Comparison of ENCODE assay signal across 9 cellular contexts in the genomic region with DNA sequence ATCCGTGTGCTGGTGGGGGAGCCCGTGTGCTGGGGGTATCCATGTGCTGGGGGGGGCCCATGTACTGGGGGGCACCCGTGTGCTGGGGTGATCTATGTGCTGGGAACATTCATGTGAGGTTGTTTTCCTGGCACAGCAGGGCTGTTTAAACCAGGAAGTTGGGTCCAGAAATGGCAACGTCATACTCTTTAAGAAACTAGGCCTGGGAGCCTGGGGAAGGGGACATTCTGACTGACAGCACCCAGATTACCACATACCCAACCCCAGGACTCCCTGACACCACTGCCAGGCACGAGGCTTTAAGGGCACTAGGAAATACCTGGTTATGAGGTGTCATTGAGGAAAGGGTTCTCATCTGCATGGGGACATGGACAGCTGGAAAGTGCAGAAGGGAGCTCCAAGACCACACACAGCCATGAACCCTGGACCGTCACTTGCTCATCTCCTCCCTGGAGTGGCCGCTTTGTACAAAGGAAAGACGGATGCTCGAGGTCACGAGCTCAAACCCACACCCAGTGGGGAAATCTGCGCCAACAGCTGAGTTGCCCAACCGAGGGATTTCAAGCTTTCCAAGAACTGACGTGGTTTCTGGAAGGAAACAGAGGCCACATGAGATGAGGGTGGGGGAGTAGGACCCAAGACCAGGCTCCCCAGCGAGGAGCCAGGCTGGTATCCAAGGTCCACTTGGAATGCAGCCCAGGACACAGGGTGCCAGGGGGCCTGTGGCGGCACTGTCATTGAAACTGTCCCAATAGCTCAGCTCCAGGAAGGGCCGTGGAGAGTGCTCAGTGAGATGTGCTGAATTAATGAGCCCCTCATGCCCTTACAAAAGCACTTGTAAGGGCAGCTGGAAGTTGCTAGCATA. TPM values are rescaled to one million over a fixed set of nuclear protein-coding genes. Genes with fewer than 3 reads are reported as not detected.
A peak's percentile ranks its signal among the peaks of the same experiment; 100 is the strongest.
DNase-seq lines count a peak whose midpoint lies in the region; ATAC-seq, FAIRE-seq and TF ChIP-seq lines count a peak whose summit lies in the region.
"Had no signal": no experiment of that assay in that cellular context is flagged by ENCODE, and none has a peak within 500 bp of the region (broad histone marks: within the 10 kb centered on the region; RNA-seq: fewer than 3 reads in every experiment).

No MANE protein-coding gene starts in this region.

- no TSS peak for BruUV-seq in PC-3 (replicated peaks; lab: Mats Ljungman, UMichigan)

- H3K36me3 Mint-ChIP-seq in endothelial cell (ENCODE audit: low read depth, unreplicated experiment): peaks cover 9% of the 10 kb centered on the region
- peaks cover 1% of the 10 kb centered on the region for H3K36me3 Mint-ChIP-seq in activated CD8-positive, alpha-beta memory T cell treated with anti-CD3 and anti-CD28 coated beads, Interleukin-2, amount 10 ng/mL, durations not matched to agents 7 days and 5 days

- H3K36me3 ChIP-seq in muscle layer of colon (ENCODE audit: insufficient read depth, low read length) (no peaks in the 10 kb centered on the region), vagina (no peaks in the 10 kb centered on the region), PC-3 (ENCODE audit: low read depth, low read length) (no peaks in the 10 kb centered on the region)

- H3K27me3 Mint-ChIP-seq in endothelial cell (ENCODE audit: unreplicated experiment): peaks cover 14% of the 10 kb centered on the region
- H3K27me3 Mint-ChIP-seq in activated CD8-positive, alpha-beta memory T cell treated with anti-CD3 and anti-CD28 coated beads, Interleukin-2, amount 10 ng/mL, durations not matched to agents 7 days and 5 days: peaks cover 6% of the 10 kb centered on the region

- H2AFZ ChIP-seq in PC-3 (ENCODE audit: low read length): no peak overlapping the region

- H3K79me2 ChIP-seq in PC-3 (ENCODE audit: low read length): peaks cover 11% of the 10 kb centered on the region; the same call in 1 of the 2 replicates

- H3K9me3 ChIP-seq in muscle layer of colon (ENCODE audit: low read length) (no peaks in the 10 kb centered on the region), vagina (no peaks in the 10 kb centered on the region), PC-3 (ENCODE audit: low read length) (no peaks in the 10 kb centered on the region)

- H3K27me3 ChIP-seq in muscle layer of colon (ENCODE audit: control insufficient read depth in 1 of 2, insufficient read depth in 2 of 2, low read length in 2 of 2): no peaks in the 10 kb centered on the region
- no peaks in the 10 kb centered on the region for H3K27me3 ChIP-seq in vagina
- H3K27me3 ChIP-seq in PC-3 (ENCODE audit: low read length): no peaks in the 10 kb centered on the region

- TF ChIP-seq POLR2A in vagina (IDR thresholded peaks at IDR 0.05): no peak

- no peak overlapping the region for H3K4me3 ChIP-seq in muscle layer of colon (ENCODE audit: low read depth in 1 of 2, low read length in 2 of 2)
- no peak overlapping the region for H3K4me3 ChIP-seq in vagina
- H3K4me3 ChIP-seq in PC-3 (ENCODE audit: low read length): no peak overlapping the region

- no peak for ATAC-seq in PC-3
- ATAC-seq in activated CD8-positive, alpha-beta memory T cell treated with anti-CD3 and anti-CD28 coated beads, Interleukin-2, amount 10 ng/mL, durations not matched to agents 7 days and 5 days: no peak

- no peaks in the 10 kb centered on the region for H3K9me2 ChIP-seq in PC-3 (replicated peaks; ENCODE audit: low read length)

- H4K20me1 ChIP-seq in PC-3 (ENCODE audit: low read length): no peaks in the 10 kb centered on the region

- peaks cover 31% of the 10 kb centered on the region for H3K4me1 ChIP-seq in muscle layer of colon (ENCODE audit: insufficient read depth, low read length)
- peaks cover 26% of the 10 kb centered on the region for H3K4me1 ChIP-seq in vagina
- H3K4me1 ChIP-seq in PC-3 (ENCODE audit: insufficient read depth, low read length): peaks cover 17% of the 10 kb centered on the region

- no peak for FAIRE-seq in RCC 7860 (lab: Jason Lieb, UNC)

- H3K27ac ChIP-seq in muscle layer of colon (ENCODE audit: low read depth, low read length): peak overlapping the region; percentile 50
- peak overlapping the region; percentile 79 for H3K27ac ChIP-seq in vagina
- no peak overlapping the region for H3K27ac ChIP-seq in PC-3 (ENCODE audit: low read length)

- no peaks in the 10 kb centered on the region for H3F3A ChIP-seq in PC-3 (ENCODE audit: low read length, unreplicated experiment)

- DNase-seq in NCI-H510A treated with DMSO at 0.1 percent for 48 hours (lab: John Stamatoyannopoulos, UW): peak; percentile 53
- no peak for DNase-seq in NCI-H510A (lab: John Stamatoyannopoulos, UW)
- no peak for DNase-seq in endothelial cell (ENCODE audit: low spot score)
- peak in 1 of 2 donors; percentile 95 for DNase-seq in vagina (ENCODE audit: extremely low spot score in 2 of 2)
- no peak for DNase-seq in PC-3
- no peak for DNase-seq in activated CD8-positive, alpha-beta memory T cell treated with anti-CD3 and anti-CD28 coated beads, Interleukin-2, amount 10 ng/mL, durations not matched to agents 7 days and 5 days
- DNase-seq in RCC 7860 (ENCODE audit: low spot score): no peak
- DNase-seq: ACHN had no signal

- CTCF ChIA-PET in PC-3 (lab: Charles Lee): no interaction called here
- CTCF ChIA-PET in activated CD8-positive, alpha-beta memory T cell treated with anti-CD3 and anti-CD28 coated beads, Interleukin-2, amount 10 ng/mL, durations not matched to agents 7 days and 5 days (lab: Charles Lee): no interaction called here

- no peak overlapping the region for H3K27ac Mint-ChIP-seq in endothelial cell (ENCODE audit: unreplicated experiment)
- no peak overlapping the region for H3K27ac Mint-ChIP-seq in activated CD8-positive, alpha-beta memory T cell treated with anti-CD3 and anti-CD28 coated beads, Interleukin-2, amount 10 ng/mL, durations not matched to agents 7 days and 5 days

- intact Hi-C loops in vagina (cut with DNase I): no loop called here
- intact Hi-C loops in PC-3 (cut with micrococcal nuclease): no loop called here

- H3K9me3 Mint-ChIP-seq in endothelial cell (ENCODE audit: unreplicated experiment): no peaks in the 10 kb centered on the region
- no peaks in the 10 kb centered on the region for H3K9me3 Mint-ChIP-seq in activated CD8-positive, alpha-beta memory T cell treated with anti-CD3 and anti-CD28 coated beads, Interleukin-2, amount 10 ng/mL, durations not matched to agents 7 days and 5 days (ENCODE audit: low read depth)

- no peaks in the 10 kb centered on the region for H3K4me1 Mint-ChIP-seq in endothelial cell (ENCODE audit: unreplicated experiment)
- peaks cover 36% of the 10 kb centered on the region for H3K4me1 Mint-ChIP-seq in activated CD8-positive, alpha-beta memory T cell treated with anti-CD3 and anti-CD28 coated beads, Interleukin-2, amount 10 ng/mL, durations not matched to agents 7 days and 5 days

- POLR2A ChIA-PET in PC-3 (lab: Charles Lee; ENCODE audit: unreplicated experiment): no interaction called here

- no peak overlapping the region for H3K4me2 ChIP-seq in PC-3 (ENCODE audit: low read length)

- no peak for TF ChIP-seq CTCF in endothelial cell (IDR thresholded peaks at IDR 0.05; ENCODE audit: unreplicated experiment)
- no peak for TF ChIP-seq CTCF in vagina (IDR thresholded peaks at IDR 0.05)
- TF ChIP-seq CTCF in PC-3 (conservative IDR thresholded peaks at IDR 0.05; ENCODE audit: low read depth, low read length): no peak

- H3K4me3 Mint-ChIP-seq in endothelial cell (ENCODE audit: unreplicated experiment): peak overlapping the region; percentile 37
- no peak overlapping the region for H3K4me3 Mint-ChIP-seq in activated CD8-positive, alpha-beta memory T cell treated with anti-CD3 and anti-CD28 coated beads, Interleukin-2, amount 10 ng/mL, durations not matched to agents 7 days and 5 days

- H3K9ac ChIP-seq in muscle layer of colon (ENCODE audit: low read length) (no peak overlapping the region), PC-3 (ENCODE audit: low read length) (no peak overlapping the region)

RNA-seq across cellular contexts. Expression of gene RAB20, which starts 40.9 kb away (rescaled TPM):
- 1.5 TPM for total RNA-seq in endothelial cell (ENCODE audit: unreplicated experiment)
- 15.2 TPM for total RNA-seq in vagina
- total RNA-seq in PC-3 (2014; rRNA removed): 22.9 and 27.9 TPM in 2 replicates
- total RNA-seq in activated CD8-positive, alpha-beta memory T cell treated with anti-CD3 and anti-CD28 coated beads, Interleukin-2, amount 10 ng/mL, durations not matched to agents 7 days and 5 days: 1 to 10 TPM; 1.1 to 3.8 TPM
